In the genomic region with DNA sequence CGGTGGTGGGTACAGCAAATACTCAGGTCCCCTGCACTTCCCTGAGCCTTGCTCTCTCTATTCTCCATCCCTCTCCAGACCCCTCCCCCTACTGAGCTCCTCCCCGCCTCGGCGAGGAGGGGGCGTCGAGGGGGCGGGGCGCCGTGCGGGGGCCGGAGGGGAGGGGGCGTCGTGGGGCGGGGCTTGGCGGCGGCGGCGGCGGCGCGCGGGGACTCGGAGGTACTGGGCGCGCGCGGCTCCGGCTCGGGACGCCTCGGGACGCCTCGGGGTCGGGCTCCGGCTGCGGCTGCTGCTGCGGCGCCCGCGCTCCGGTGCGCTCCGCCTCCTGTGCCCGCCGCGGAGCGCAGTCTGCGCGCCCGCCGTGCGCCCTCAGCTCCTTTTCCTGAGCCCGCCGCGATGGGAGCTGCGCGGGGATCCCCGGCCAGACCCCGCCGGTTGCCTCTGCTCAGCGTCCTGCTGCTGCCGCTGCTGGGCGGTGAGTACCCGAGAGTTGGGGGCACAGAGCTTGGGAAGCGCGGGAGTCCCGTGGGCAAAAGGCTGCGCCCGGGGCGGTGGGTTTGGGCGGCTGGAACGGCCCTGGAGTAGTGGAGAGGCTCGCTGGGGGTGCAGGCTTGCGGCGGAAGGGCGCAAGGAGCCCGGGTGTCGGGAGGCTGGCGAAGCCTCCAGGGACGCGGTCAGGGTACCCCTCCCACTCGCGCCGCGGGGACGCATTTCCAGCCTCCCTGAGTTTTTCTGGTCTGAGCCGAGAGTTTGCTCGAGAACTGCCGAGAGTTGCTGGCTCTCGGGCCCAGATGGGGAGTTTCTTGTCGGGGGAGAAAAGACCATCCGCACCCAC, we compare ENCODE assay signal across 1 cellular context.
TF ChIP-seq lines count a peak whose summit lies in the region.

TSS of gene PTK7 (plus strand) at position 222 of the 835 bp plus-strand sequence. CDS start at position 397, 175 bp downstream.

TF ChIP-seq in HEK293, 187 proteins besides CTCF, POLR2A, EP300 and RAD21 (continued from another document):
- TF ChIP-seq, protein P1, sequence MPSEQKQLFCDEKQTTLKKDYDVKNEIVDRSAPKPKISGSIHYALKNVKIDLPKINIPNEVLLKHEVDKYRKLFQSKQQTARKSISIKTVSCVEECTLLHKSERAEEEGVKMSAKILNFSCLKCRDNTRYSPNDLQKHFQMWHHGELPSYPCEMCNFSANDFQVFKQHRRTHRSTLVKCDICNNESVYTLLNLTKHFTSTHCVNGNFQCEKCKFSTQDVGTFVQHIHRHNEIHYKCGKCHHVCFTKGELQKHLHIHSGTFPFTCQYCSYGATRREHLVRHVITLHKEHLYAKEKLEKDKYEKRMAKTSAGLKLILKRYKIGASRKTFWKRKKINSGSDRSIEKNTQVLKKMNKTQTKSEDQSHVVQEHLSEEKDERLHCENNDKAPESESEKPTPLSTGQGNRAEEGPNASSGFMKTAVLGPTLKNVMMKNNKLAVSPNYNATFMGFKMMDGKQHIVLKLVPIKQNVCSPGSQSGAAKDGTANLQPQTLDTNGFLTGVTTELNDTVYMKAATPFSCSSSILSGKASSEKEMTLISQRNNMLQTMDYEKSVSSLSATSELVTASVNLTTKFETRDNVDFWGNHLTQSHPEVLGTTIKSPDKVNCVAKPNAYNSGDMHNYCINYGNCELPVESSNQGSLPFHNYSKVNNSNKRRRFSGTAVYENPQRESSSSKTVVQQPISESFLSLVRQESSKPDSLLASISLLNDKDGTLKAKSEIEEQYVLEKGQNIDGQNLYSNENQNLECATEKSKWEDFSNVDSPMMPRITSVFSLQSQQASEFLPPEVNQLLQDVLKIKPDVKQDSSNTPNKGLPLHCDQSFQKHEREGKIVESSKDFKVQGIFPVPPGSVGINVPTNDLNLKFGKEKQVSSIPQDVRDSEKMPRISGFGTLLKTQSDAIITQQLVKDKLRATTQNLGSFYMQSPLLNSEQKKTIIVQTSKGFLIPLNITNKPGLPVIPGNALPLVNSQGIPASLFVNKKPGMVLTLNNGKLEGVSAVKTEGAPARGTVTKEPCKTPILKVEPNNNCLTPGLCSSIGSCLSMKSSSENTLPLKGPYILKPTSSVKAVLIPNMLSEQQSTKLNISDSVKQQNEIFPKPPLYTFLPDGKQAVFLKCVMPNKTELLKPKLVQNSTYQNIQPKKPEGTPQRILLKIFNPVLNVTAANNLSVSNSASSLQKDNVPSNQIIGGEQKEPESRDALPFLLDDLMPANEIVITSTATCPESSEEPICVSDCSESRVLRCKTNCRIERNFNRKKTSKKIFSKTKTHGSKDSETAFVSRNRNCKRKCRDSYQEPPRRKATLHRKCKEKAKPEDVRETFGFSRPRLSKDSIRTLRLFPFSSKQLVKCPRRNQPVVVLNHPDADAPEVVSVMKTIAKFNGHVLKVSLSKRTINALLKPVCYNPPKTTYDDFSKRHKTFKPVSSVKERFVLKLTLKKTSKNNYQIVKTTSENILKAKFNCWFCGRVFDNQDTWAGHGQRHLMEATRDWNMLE (tag by site-specific recombination; conservative IDR thresholded peaks at IDR 0.05; ENCODE audit: low read depth) = no peak
- TF ChIP-seq GLIS2 (tag by site-specific recombination; IDR thresholded peaks at IDR 0.05) (peak; percentile 79), ZFP69B (tag by site-specific recombination; IDR thresholded peaks at IDR 0.05) (no peak), ZNF654 (tag by site-specific recombination; IDR thresholded peaks at IDR 0.05; ENCODE audit: low read depth) (no peak), ZSCAN30 (tag by site-specific recombination; IDR thresholded peaks at IDR 0.05) (peak; percentile 10; the same call in 1 of the 2 replicates), ZNF341 (tag by site-specific recombination; IDR thresholded peaks at IDR 0.05; ENCODE audit: low read depth) (peak; percentile 99), ZNF501 (tag by site-specific recombination; IDR thresholded peaks at IDR 0.05) (peak; percentile 24; the same call in 1 of the 2 replicates), ZBTB8A (tag by site-specific recombination; IDR thresholded peaks at IDR 0.05) (peak; percentile 97), ZBTB7A (tag by site-specific recombination; IDR thresholded peaks at IDR 0.05; ENCODE audit: low read depth) (0 out of 2 replicates have a peak, but pooled peaks have one; percentile 17), ZNF701 (tag by site-specific recombination; IDR thresholded peaks at IDR 0.05) (no peak), SP3 (tag by site-specific recombination; IDR thresholded peaks at IDR 0.05) (peak; percentile 78), ZXDB (tag by site-specific recombination; IDR thresholded peaks at IDR 0.05) (peak; percentile 21; the same call in 1 of the 2 replicates), SP2 (tag by site-specific recombination; IDR thresholded peaks at IDR 0.05) (peak; percentile 47), KLF10 (tag by site-specific recombination; IDR thresholded peaks at IDR 0.05) (no peak), KLF8 (tag by site-specific recombination; IDR thresholded peaks at IDR 0.05) (no peak), ZBTB26 (tag by site-specific recombination; optimal IDR thresholded peaks at IDR 0.05) (peak; percentile 90), ZNF292 (tag by site-specific recombination; IDR thresholded peaks at IDR 0.05; ENCODE audit: borderline replicate concordance, low read depth) (no peak), GLIS1 (tag by site-specific recombination; IDR thresholded peaks at IDR 0.05) (peak; percentile 22; the same call in 1 of the 2 replicates), HOXA7 (CRISPR knock-in tag; IDR thresholded peaks at IDR 0.05; ENCODE audit: borderline replicate concordance) (no peak), ZNF596 (tag by site-specific recombination; IDR thresholded peaks at IDR 0.05) (peak; percentile 47), ZIC2 (tag by site-specific recombination; IDR thresholded peaks at IDR 0.05) (peak; percentile 52), ZNF23 (tag by site-specific recombination; IDR thresholded peaks at IDR 0.05; ENCODE audit: borderline replicate concordance) (no peak)
- TF ChIP-seq, protein P2, sequence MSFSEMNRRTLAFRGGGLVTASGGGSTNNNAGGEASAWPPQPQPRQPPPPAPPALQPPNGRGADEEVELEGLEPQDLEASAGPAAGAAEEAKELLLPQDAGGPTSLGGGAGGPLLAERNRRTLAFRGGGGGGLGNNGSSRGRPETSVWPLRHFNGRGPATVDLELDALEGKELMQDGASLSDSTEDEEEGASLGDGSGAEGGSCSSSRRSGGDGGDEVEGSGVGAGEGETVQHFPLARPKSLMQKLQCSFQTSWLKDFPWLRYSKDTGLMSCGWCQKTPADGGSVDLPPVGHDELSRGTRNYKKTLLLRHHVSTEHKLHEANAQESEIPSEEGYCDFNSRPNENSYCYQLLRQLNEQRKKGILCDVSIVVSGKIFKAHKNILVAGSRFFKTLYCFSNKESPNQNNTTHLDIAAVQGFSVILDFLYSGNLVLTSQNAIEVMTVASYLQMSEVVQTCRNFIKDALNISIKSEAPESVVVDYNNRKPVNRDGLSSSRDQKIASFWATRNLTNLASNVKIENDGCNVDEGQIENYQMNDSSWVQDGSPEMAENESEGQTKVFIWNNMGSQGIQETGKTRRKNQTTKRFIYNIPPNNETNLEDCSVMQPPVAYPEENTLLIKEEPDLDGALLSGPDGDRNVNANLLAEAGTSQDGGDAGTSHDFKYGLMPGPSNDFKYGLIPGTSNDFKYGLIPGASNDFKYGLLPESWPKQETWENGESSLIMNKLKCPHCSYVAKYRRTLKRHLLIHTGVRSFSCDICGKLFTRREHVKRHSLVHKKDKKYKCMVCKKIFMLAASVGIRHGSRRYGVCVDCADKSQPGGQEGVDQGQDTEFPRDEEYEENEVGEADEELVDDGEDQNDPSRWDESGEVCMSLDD (tag by site-specific recombination; IDR thresholded peaks at IDR 0.05) = 0 out of 2 replicates have a peak, but pooled peaks have one; percentile 23
- TF ChIP-seq, protein P3, sequence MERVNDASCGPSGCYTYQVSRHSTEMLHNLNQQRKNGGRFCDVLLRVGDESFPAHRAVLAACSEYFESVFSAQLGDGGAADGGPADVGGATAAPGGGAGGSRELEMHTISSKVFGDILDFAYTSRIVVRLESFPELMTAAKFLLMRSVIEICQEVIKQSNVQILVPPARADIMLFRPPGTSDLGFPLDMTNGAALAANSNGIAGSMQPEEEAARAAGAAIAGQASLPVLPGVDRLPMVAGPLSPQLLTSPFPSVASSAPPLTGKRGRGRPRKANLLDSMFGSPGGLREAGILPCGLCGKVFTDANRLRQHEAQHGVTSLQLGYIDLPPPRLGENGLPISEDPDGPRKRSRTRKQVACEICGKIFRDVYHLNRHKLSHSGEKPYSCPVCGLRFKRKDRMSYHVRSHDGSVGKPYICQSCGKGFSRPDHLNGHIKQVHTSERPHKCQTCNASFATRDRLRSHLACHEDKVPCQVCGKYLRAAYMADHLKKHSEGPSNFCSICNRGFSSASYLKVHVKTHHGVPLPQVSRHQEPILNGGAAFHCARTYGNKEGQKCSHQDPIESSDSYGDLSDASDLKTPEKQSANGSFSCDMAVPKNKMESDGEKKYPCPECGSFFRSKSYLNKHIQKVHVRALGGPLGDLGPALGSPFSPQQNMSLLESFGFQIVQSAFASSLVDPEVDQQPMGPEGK (tag by site-specific recombination; IDR thresholded peaks at IDR 0.05) = peak; percentile 21; the same call in 1 of the 2 replicates
- TF ChIP-seq, protein P4, sequence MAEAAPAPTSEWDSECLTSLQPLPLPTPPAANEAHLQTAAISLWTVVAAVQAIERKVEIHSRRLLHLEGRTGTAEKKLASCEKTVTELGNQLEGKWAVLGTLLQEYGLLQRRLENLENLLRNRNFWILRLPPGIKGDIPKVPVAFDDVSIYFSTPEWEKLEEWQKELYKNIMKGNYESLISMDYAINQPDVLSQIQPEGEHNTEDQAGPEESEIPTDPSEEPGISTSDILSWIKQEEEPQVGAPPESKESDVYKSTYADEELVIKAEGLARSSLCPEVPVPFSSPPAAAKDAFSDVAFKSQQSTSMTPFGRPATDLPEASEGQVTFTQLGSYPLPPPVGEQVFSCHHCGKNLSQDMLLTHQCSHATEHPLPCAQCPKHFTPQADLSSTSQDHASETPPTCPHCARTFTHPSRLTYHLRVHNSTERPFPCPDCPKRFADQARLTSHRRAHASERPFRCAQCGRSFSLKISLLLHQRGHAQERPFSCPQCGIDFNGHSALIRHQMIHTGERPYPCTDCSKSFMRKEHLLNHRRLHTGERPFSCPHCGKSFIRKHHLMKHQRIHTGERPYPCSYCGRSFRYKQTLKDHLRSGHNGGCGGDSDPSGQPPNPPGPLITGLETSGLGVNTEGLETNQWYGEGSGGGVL (tag by site-specific recombination; IDR thresholded peaks at IDR 0.05) = no peak
- TF ChIP-seq, protein P5, sequence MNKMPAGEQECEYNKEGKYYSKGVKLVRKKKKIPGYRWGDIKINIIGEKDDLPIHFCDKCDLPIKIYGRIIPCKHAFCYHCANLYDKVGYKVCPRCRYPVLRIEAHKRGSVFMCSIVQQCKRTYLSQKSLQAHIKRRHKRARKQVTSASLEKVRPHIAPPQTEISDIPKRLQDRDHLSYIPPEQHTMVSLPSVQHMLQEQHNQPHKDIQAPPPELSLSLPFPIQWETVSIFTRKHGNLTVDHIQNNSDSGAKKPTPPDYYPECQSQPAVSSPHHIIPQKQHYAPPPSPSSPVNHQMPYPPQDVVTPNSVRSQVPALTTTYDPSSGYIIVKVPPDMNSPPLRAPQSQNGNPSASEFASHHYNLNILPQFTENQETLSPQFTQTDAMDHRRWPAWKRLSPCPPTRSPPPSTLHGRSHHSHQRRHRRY (tag by site-specific recombination; IDR thresholded peaks at IDR 0.05) = no peak
